Comparison of ENCODE assay signal across 2 cellular contexts in the genomic region with DNA sequence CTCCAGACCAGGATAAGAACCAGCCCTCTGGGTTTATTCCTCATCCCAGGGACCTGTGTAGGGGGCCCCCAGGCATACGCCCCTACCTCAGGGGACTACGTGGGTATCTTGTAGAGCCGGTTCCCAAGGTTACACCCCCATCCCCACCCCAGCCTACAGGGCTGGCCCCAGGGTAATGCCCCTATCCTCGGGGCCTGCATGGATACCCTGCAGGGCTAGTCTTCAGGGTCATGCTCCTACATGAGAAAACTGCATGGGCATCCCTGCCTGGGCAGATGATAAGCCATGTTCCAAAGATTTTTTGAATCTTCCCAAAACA.
TF ChIP-seq lines count a peak whose summit lies in the region.

No MANE protein-coding gene starts in this region.

TF ChIP-seq in neural cell, 6 proteins besides CTCF, POLR2A, EP300 and RAD21:
- no peak for TF ChIP-seq SMC3 (conservative IDR thresholded peaks at IDR 0.05; ENCODE audit: poor library complexity)
- no peak for TF ChIP-seq MXI1 (conservative IDR thresholded peaks at IDR 0.05; ENCODE audit: poor library complexity, severe bottlenecking)
- TF ChIP-seq POLR2AphosphoS5 (IDR thresholded peaks at IDR 0.05): no peak
- no peak for TF ChIP-seq EZH2 (IDR thresholded peaks at IDR 0.05; ENCODE audit: borderline replicate concordance, insufficient read depth, low read length, poor library complexity, severe bottlenecking)
- no peak for TF ChIP-seq TAF1 (IDR thresholded peaks at IDR 0.05; ENCODE audit: low read depth)
- TF ChIP-seq, protein P1, sequence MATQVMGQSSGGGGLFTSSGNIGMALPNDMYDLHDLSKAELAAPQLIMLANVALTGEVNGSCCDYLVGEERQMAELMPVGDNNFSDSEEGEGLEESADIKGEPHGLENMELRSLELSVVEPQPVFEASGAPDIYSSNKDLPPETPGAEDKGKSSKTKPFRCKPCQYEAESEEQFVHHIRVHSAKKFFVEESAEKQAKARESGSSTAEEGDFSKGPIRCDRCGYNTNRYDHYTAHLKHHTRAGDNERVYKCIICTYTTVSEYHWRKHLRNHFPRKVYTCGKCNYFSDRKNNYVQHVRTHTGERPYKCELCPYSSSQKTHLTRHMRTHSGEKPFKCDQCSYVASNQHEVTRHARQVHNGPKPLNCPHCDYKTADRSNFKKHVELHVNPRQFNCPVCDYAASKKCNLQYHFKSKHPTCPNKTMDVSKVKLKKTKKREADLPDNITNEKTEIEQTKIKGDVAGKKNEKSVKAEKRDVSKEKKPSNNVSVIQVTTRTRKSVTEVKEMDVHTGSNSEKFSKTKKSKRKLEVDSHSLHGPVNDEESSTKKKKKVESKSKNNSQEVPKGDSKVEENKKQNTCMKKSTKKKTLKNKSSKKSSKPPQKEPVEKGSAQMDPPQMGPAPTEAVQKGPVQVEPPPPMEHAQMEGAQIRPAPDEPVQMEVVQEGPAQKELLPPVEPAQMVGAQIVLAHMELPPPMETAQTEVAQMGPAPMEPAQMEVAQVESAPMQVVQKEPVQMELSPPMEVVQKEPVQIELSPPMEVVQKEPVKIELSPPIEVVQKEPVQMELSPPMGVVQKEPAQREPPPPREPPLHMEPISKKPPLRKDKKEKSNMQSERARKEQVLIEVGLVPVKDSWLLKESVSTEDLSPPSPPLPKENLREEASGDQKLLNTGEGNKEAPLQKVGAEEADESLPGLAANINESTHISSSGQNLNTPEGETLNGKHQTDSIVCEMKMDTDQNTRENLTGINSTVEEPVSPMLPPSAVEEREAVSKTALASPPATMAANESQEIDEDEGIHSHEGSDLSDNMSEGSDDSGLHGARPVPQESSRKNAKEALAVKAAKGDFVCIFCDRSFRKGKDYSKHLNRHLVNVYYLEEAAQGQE (IDR thresholded peaks at IDR 0.05; ENCODE audit: borderline replicate concordance): no peak

TF ChIP-seq in GM12891, 5 proteins besides CTCF, POLR2A, EP300 and RAD21:
- no peak for TF ChIP-seq SPI1 (IDR thresholded peaks at IDR 0.05; ENCODE audit: low read depth, low read length)
- no peak for TF ChIP-seq TAF1 (IDR thresholded peaks at IDR 0.05; ENCODE audit: low read depth, low read length)
- TF ChIP-seq POLR2AphosphoS5 (IDR thresholded peaks at IDR 0.05; ENCODE audit: low read depth, low read length): no peak
- no peak for TF ChIP-seq POU2F2 (IDR thresholded peaks at IDR 0.05; ENCODE audit: low read depth, low read length)
- no peak for TF ChIP-seq PAX5 (IDR thresholded peaks at IDR 0.05; ENCODE audit: insufficient read depth, low read length, severe bottlenecking)
TF ChIP-seq in GM12891: peak in this region for 0.
